Comparison of ENCODE assay signal across 12 cellular contexts in genomic region chr3:98734737-98735136, GRCh38. TPM values are rescaled to one million over a fixed set of nuclear protein-coding genes. Genes with fewer than 3 reads are reported as not detected.
A peak's percentile ranks its signal among the peaks of the same experiment; 100 is the strongest.
DNase-seq lines count a peak whose midpoint lies in the region; ATAC-seq and TF ChIP-seq lines count a peak whose summit lies in the region.
"Had no signal": no experiment of that assay in that cellular context is flagged by ENCODE, and none has a peak within 500 bp of the region (broad histone marks: within the 10 kb centered on the region; RNA-seq: fewer than 3 reads in every experiment).

No MANE protein-coding gene starts in this region.

- intact Hi-C loops in PC-9 (cut with micrococcal nuclease; ENCODE audit: unreplicated experiment) (loop anchor here (5.0 to 10.0 kb wide), 2 partner anchors 137 to 400 kb away; no protein-coding TSS in a partner anchor), psoas muscle (cut with DNase I) (loop anchor here (5.0 to 10.0 kb wide), 4 partner anchors 38 to 63 kb away; no protein-coding TSS in a partner anchor)

- H3K9me3 ChIP-seq in PC-9 (ENCODE audit: insufficient read depth, low read depth) (no peaks in the 10 kb centered on the region), psoas muscle (no peaks in the 10 kb centered on the region)
- H3K9me3 ChIP-seq: esophagus squamous epithelium had no signal

- H3K4me1 ChIP-seq in PC-9 (replicated peaks; ENCODE audit: insufficient read depth), result peaks cover 25% of the 10 kb centered on the region
- peaks cover 9% of the 10 kb centered on the region for H3K4me1 ChIP-seq in psoas muscle

- no peak for TF ChIP-seq CTCF in GM06990 (IDR thresholded peaks at IDR 0.05; ENCODE audit: insufficient read depth, low read length, poor library complexity, severe bottlenecking)
- no peak for TF ChIP-seq CTCF in PC-9 (conservative IDR thresholded peaks at IDR 0.05)
- TF ChIP-seq CTCF in fibroblast of villous mesenchyme (IDR thresholded peaks at IDR 0.05; ENCODE audit: insufficient read depth, low read depth, low read length), result no peak
- no peak for TF ChIP-seq CTCF in psoas muscle (IDR thresholded peaks at IDR 0.05)

- BruUV-seq in PC-9 (replicated peaks; lab: Mats Ljungman, UMichigan), result TSS peak; percentile 18

- CTCF ChIA-PET in PC-9 (lab: Charles Lee), result no interaction called here

- H3K4me3 ChIP-seq in GM06990 (replicated peaks; ENCODE audit: low read depth, low read length), result peak overlapping the region; percentile 0; the same call in 1 of the 2 replicates
- H3K4me3 ChIP-seq in PC-9, result no peak overlapping the region
- H3K4me3 ChIP-seq in fibroblast of villous mesenchyme (ENCODE audit: low read depth, low read length), result no peak overlapping the region
- H3K4me3 ChIP-seq in psoas muscle, result peak overlapping the region; percentile 93
- H3K4me3 ChIP-seq: BLaER1 treated with 17β-estradiol and CSF1 and Interleukin-3, amounts not matched to agents 10 nM and 100 nM had no signal

- 72 to 84% (median 80%) methylated on average over 4 of the region's 4 CpGs for WGBS in psoas muscle, 3 donors

- no peak overlapping the region for H3K27ac ChIP-seq in PC-9
- no peak overlapping the region for H3K27ac ChIP-seq in psoas muscle
- H3K27ac ChIP-seq: BLaER1 treated with 17β-estradiol and CSF1 and Interleukin-3, amounts not matched to agents 10 nM and 100 nM had no signal

- no peak overlapping the region for H2AFZ ChIP-seq in PC-9

- H3K4me2 ChIP-seq in PC-9, result no peak overlapping the region
- H3K4me2 ChIP-seq: BLaER1 treated with 17β-estradiol and CSF1 and Interleukin-3, amounts not matched to agents 10 nM and 100 nM had no signal

- H3K9me2 ChIP-seq in PC-9 (ENCODE audit: insufficient read depth), result no peaks in the 10 kb centered on the region

- no peak for ATAC-seq in psoas muscle

- H3K27me3 ChIP-seq in GM06990 (replicated peaks; ENCODE audit: control insufficient read depth, insufficient read depth, low read length), result no peaks in the 10 kb centered on the region; the same call in 1 of the 2 replicates
- no peaks in the 10 kb centered on the region for H3K27me3 ChIP-seq in PC-9 (ENCODE audit: insufficient read depth, low read depth)
- H3K27me3 ChIP-seq in psoas muscle (ENCODE audit: insufficient read depth in 3 of 3, low read length in 2 of 3), result no peaks in the 10 kb centered on the region
- H3K27me3 ChIP-seq: BLaER1 treated with 17β-estradiol and CSF1 and Interleukin-3, amounts not matched to agents 10 nM and 100 nM had no signal

- DNase-seq in GM06990 (ENCODE audit: extremely low read depth, insufficient read length) (no peak), PC-9 (no peak), fibroblast of villous mesenchyme (ENCODE audit: low read depth) (peak; percentile 62), psoas muscle (no peak), KBM-7 (no peak), A172 (ENCODE audit: low spot score) (no peak)
- DNase-seq in activated effector memory CD4-positive, alpha-beta T cell treated with Interleukin-2 at 50 U/mL for 16 hours, result no peak
- DNase-seq: activated CD4-positive, alpha-beta T cell treated with anti-CD3 and anti-CD28 coated beads for 1 hour; esophagus squamous epithelium; midbrain; NCI-H1092 treated with DMSO at 0.1 percent for 48 hours had no signal

- no peaks in the 10 kb centered on the region for H4K20me1 ChIP-seq in PC-9 (ENCODE audit: insufficient read depth)
- H4K20me1 ChIP-seq: BLaER1 treated with 17β-estradiol and CSF1 and Interleukin-3, amounts not matched to agents 10 nM and 100 nM had no signal

- no peaks in the 10 kb centered on the region; the same call in 1 of the 2 replicates for H3F3A ChIP-seq in PC-9 (ENCODE audit: insufficient read depth, low read depth)

- in situ Hi-C loops in KBM-7 (cut with MboI; ENCODE audit: low pct_unique_long_range_greater_than_20kb, low sequenced_read_pairs), result no loop called here

- POLR2A ChIA-PET in PC-9 (lab: Charles Lee; ENCODE audit: unreplicated experiment), result no interaction called here

- H3K36me3 ChIP-seq in GM06990 (ENCODE audit: control insufficient read depth, insufficient read depth, low read length) (no peaks in the 10 kb centered on the region), PC-9 (ENCODE audit: low read depth) (no peaks in the 10 kb centered on the region), psoas muscle (ENCODE audit: insufficient read depth in 1 of 2, low read depth in 1 of 2) (no peaks in the 10 kb centered on the region)
- H3K36me3 ChIP-seq: BLaER1 treated with 17β-estradiol and CSF1 and Interleukin-3, amounts not matched to agents 10 nM and 100 nM; esophagus squamous epithelium had no signal

- 0 out of 2 replicates have a peak, but pooled peaks cover 3% of the 10 kb centered on the region for H3K79me2 ChIP-seq in PC-9 (ENCODE audit: low read depth)

RNA-seq across cellular contexts. Expression of gene ST3GAL6, which starts 28.4 kb away (rescaled TPM):
- total RNA-seq in PC-9 (2021) (5.4 and 6.6 TPM in 2 replicates), fibroblast of villous mesenchyme (3.9 and 5.2 TPM in 2 replicates), psoas muscle (10 to 100 TPM in 1 of 4 donors, 1 to 10 TPM in 3; 8.7 to 22.9 (median 9.6) TPM)
- 10 to 100 TPM in 1 of 3 donors, 1 to 10 TPM in 2; 7.6 to 14.9 (median 8.9) TPM for polyA plus RNA-seq in psoas muscle
- total RNA-seq in A172 (2014; rRNA removed; shearing (Covaris generic)), result 4.0 and 11.1 TPM in 2 replicates

Comparison
In these comparisons a context has a peak if more than half of its experiments do, and no peak if none do; other contexts are left out.
1. H3K4me3 ChIP-seq: peak in GM06990 (single experiment) and psoas muscle (single experiment); none in PC-9 (single experiment) and fibroblast of villous mesenchyme (single experiment).